In genomic region chr1:235083589-235084323, GRCh38 we compare ENCODE assay signal across 8 cellular contexts. TPM values are rescaled to one million over a fixed set of nuclear protein-coding genes. Genes with fewer than 3 reads are reported as not detected.
A peak's percentile ranks its signal among the peaks of the same experiment; 100 is the strongest.
DNase-seq lines count a peak whose midpoint lies in the region; ATAC-seq and TF ChIP-seq lines count a peak whose summit lies in the region.

No MANE protein-coding gene starts in this region.

- H3K27ac ChIP-seq in coronary artery, result peak overlapping the region; percentile 78 to 94
- peak overlapping the region; percentile 78 to 91 (median 87) for H3K27ac ChIP-seq in right lobe of liver

- no peaks in the 10 kb centered on the region for H3K27me3 ChIP-seq in right lobe of liver

- H3K9me3 ChIP-seq in right lobe of liver, result no peaks in the 10 kb centered on the region

- DNase-seq in AG08396 (ENCODE audit: low spot score) (peak; percentile 78), NCI-H510A (lab: John Stamatoyannopoulos, UW) (peak; percentile 60), coronary artery (ENCODE audit: low spot score) (peak; percentile 91), right lobe of liver (peak; percentile 84 to 90 (median 90))
- DNase-seq in activated CD4-positive, alpha-beta T cell treated with anti-CD3 and anti-CD28 coated beads for 4 hours, result peak; percentile 70
- peak; percentile 44 to 59 for DNase-seq in stimulated activated CD4-positive, alpha-beta T cell treated with anti-CD3 and anti-CD28 coated beads, Interleukin-4, amount 100 ng/mL, for 48 hours (ENCODE audit: low read depth in 2 of 2)

- H3K4me3 ChIP-seq in coronary artery (peak overlapping the region; percentile 55), right lobe of liver (no peak overlapping the region)

- intact Hi-C loops in right lobe of liver (cut with DNase I), result no loop called here

- ATAC-seq in GM18909 (IDR thresholded peaks at IDR 0.05; ENCODE audit: poor library complexity, unreplicated experiment), result peak; percentile 82
- ATAC-seq in HG03378 (IDR thresholded peaks at IDR 0.05; ENCODE audit: unreplicated experiment), result peak; percentile 64
- peak; percentile 87 to 96 (median 92) for ATAC-seq in right lobe of liver

- peak; percentile 30 for TF ChIP-seq POLR2A in right lobe of liver (IDR thresholded peaks at IDR 0.05)

- peaks cover 0 to 37% (median 23%) of the 10 kb centered on the region in 4 donors for H3K4me1 ChIP-seq in right lobe of liver

- no peaks in the 10 kb centered on the region for H3K36me3 ChIP-seq in right lobe of liver

- TF ChIP-seq CTCF in coronary artery (IDR thresholded peaks at IDR 0.05) (peak; percentile 74), right lobe of liver (IDR thresholded peaks at IDR 0.05) (peak; percentile 86 to 95 (median 90))

- 6% methylated on average over 15 of the region's 16 CpGs for WGBS in right lobe of liver (ENCODE audit: insufficient coverage, low coverage, low lambda C conversion rate, missing lambda C conversion rate)

RNA-seq across cellular contexts. Expression of gene TOMM20, which starts 44.9 kb away (rescaled TPM):
- total RNA-seq in right lobe of liver, result 10 to 100 TPM; 33.0 to 59.2 (median 42.7) TPM
